8 cellular contexts compared by ENCODE assay signal in genomic region chr2:3558205-3559014, GRCh38. TPM values are rescaled to one million over a fixed set of nuclear protein-coding genes. Genes with fewer than 3 reads are reported as not detected.
A peak's percentile ranks its signal among the peaks of the same experiment; 100 is the strongest.
DNase-seq lines count a peak whose midpoint lies in the region; ATAC-seq lines count a peak whose summit lies in the region.

TSS of gene RNASEH1 (minus strand) at chr2:3558333. CDS start at chr2:3558260, 73 bp downstream.

- peak within 1 kb of the TSS; percentile 81 to 97 (median 94) for H3K27ac ChIP-seq in BLaER1 treated with 17β-estradiol and CSF1 and Interleukin-3, amounts not matched to agents 10 nM and 100 nM

- H3K4me2 ChIP-seq in BLaER1 treated with 17β-estradiol and CSF1 and Interleukin-3, amounts not matched to agents 10 nM and 100 nM: peak within 1 kb of the TSS; percentile 86 to 97 (median 92)

- H3K9ac ChIP-seq in BLaER1 treated with 17β-estradiol and CSF1 and Interleukin-3, amounts not matched to agents 10 nM and 100 nM: peak within 1 kb of the TSS; percentile 93 to 98 (median 96)

- intact Hi-C loops in left colon (cut with DNase I, micrococcal nuclease): no loop called here

- H3K27me3 ChIP-seq in BLaER1 treated with 17β-estradiol and CSF1 and Interleukin-3, amounts not matched to agents 10 nM and 100 nM: no peaks in the 10 kb centered on the region

- peak; percentile 99 for DNase-seq in NCI-H748 (lab: John Stamatoyannopoulos, UW; ENCODE audit: unreplicated experiment)
- DNase-seq in activated CD4-positive, alpha-beta T cell treated with anti-CD3 and anti-CD28 coated beads, Interleukin-2, amount 50 U/mL, for 1 hour: peak; percentile 99
- peak; percentile 42 for DNase-seq in cortex of kidney (lab: John Stamatoyannopoulos, UW)
- DNase-seq in left colon: peak; percentile 98 to 99
- peak; percentile 98 for DNase-seq in stimulated activated CD4-positive, alpha-beta T cell treated with anti-CD3 and anti-CD28 coated beads, Interleukin-1b, Interleukin-23, amount 100 ng/mL, for 48 hours

- no peaks in the 10 kb centered on the region for H3K9me3 ChIP-seq in BLaER1 treated with 17β-estradiol and CSF1 and Interleukin-3, amounts not matched to agents 10 nM and 100 nM (replicated peaks in 1 of 11)

- H3K4me1 ChIP-seq in BLaER1 treated with 17β-estradiol and CSF1 and Interleukin-3, amounts not matched to agents 10 nM and 100 nM: peaks cover 39 to 49% (median 43%) of the 10 kb centered on the region in 10 experiments

- H3K4me3 ChIP-seq in BLaER1 treated with 17β-estradiol and CSF1 and Interleukin-3, amounts not matched to agents 10 nM and 100 nM: peak within 1 kb of the TSS; percentile 79 to 99 (median 91)

- H4K20me1 ChIP-seq in BLaER1 treated with 17β-estradiol and CSF1 and Interleukin-3, amounts not matched to agents 10 nM and 100 nM: peaks cover 0 to 14% (median 5%) of the 10 kb centered on the region in 11 experiments; a peak in 10 of 22 replicates

- peaks cover 30 to 45% (median 35%) of the 10 kb centered on the region in 11 experiments for H3K36me3 ChIP-seq in BLaER1 treated with 17β-estradiol and CSF1 and Interleukin-3, amounts not matched to agents 10 nM and 100 nM

- peak; percentile 89 for ATAC-seq in GM19351 (IDR thresholded peaks at IDR 0.05; ENCODE audit: unreplicated experiment)
- peak; percentile 97 for ATAC-seq in HG03521 (IDR thresholded peaks at IDR 0.05; ENCODE audit: unreplicated experiment)
- peak; percentile 99 for ATAC-seq in left colon

RNA-seq across cellular contexts. Expression of gene RNASEH1, which starts in this region (rescaled TPM):
- 10 to 100 TPM; 14.4 to 14.7 TPM for total RNA-seq in left colon

Comparison
In these comparisons a context has a peak if more than half of its experiments do, and no peak if none do; other contexts are left out.
1. Peak in every context shown above with its lines: DNase-seq, ATAC-seq, H3K4me3 ChIP-seq and H3K27ac ChIP-seq.
2. DNase-seq: peak in every context shown above with its lines; median percentile 99 in NCI-H748; 99 in activated CD4-positive, alpha-beta T cell treated with anti-CD3 and anti-CD28 coated beads, Interleukin-2, amount 50 U/mL, for 1 hour; 98 in left colon; 98 in stimulated activated CD4-positive, alpha-beta T cell treated with anti-CD3 and anti-CD28 coated beads, Interleukin-1b, Interleukin-23, amount 100 ng/mL, for 48 hours; 42 in cortex of kidney.